Comparison of ENCODE assay signal across 21 cellular contexts in the genomic region with DNA sequence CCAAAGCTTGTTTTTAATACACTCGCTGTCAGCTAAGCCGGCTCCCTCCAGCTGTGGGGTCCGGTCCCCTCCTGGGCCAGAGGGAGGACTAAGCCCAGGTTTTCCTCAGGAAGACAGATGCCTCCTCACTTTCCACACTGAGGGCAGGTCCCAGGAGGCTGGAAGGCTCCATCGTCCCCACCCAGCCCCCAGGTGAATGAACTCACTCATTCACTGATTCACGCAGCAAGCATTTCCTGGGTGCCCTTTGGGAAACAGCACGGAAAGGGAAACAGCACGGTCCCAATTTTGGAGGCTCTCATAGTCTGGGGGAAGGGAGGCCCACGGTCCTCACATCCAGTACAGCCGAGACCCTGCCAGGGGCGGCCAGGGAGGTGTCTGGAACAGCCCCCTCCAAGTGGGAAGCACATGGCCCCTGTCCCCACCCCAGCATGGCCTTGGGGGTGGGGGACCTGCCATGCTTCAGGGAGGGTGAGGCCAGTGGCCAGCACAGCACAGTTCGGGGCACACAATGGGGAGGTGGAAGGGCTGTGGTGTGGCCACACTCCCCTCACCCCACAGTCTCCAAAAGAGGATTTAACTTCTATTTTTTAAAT. TPM values are rescaled to one million over a fixed set of nuclear protein-coding genes. Genes with fewer than 3 reads are reported as not detected.
DNase-seq lines count a peak whose midpoint lies in the region; ATAC-seq and TF ChIP-seq lines count a peak whose summit lies in the region.
"Had no signal": no experiment of that assay in that cellular context is flagged by ENCODE, and none has a peak within 500 bp of the region (broad histone marks: within the 10 kb centered on the region; RNA-seq: fewer than 3 reads in every experiment).

No MANE protein-coding gene starts in this region.

- no peak for TF ChIP-seq CTCF in epithelial cell of esophagus (IDR thresholded peaks at IDR 0.05; ENCODE audit: insufficient read depth, low read depth, low read length, missing control alignments)

- H3K27me3 Mint-ChIP-seq in activated CD4-positive, alpha-beta T cell treated with anti-CD3 and anti-CD28 coated beads for 36 hours = peaks cover 2% of the 10 kb centered on the region
- H3K27me3 Mint-ChIP-seq: CD4-positive, CD25-positive, alpha-beta regulatory T cell had no signal

- no peaks in the 10 kb centered on the region for H3K9me3 ChIP-seq in effector memory CD4-positive, alpha-beta T cell (ENCODE audit: control insufficient read depth, low read length)

- DNase-seq in 8988T (peak; percentile 96), ELR (ENCODE audit: low read depth) (peak; percentile 82), NCI-H226 (peak; percentile 76), epithelial cell of esophagus (ENCODE audit: low read depth) (peak; percentile 83), putamen (ENCODE audit: low spot score) (no peak), NCI-H2029 treated with DMSO at 0.1 percent for 48 hours (lab: John Stamatoyannopoulos, UW) (no peak)
- no peak for DNase-seq in effector memory CD4-positive, alpha-beta T cell
- no peak for DNase-seq in activated CD4-positive, alpha-beta T cell treated with anti-CD3 and anti-CD28 coated beads for 36 hours
- DNase-seq: Calu3; CD4-positive, CD25-positive, alpha-beta regulatory T cell; GDM1; HFFc6; IMR-90; Kasumi-1; NCI-H146; NCI-H345; NCI-H69; SHP77 had no signal

- CTCF ChIA-PET in activated CD4-positive, alpha-beta T cell treated with anti-CD3 and anti-CD28 coated beads for 36 hours (lab: Charles Lee) = no interaction called here

- ATAC-seq in activated CD4-positive, alpha-beta T cell treated with anti-CD3 and anti-CD28 coated beads for 36 hours = no peak
- ATAC-seq: Panc1, SK-N-SH treated with all-trans-retinoic acid at 6 μM for 48 hours had no signal

- intact Hi-C loops in activated CD4-positive, alpha-beta T cell treated with anti-CD3 and anti-CD28 coated beads for 36 hours (cut with DNase I, micrococcal nuclease) = no loop called here

- H3K4me1 Mint-ChIP-seq in activated CD4-positive, alpha-beta T cell treated with anti-CD3 and anti-CD28 coated beads for 36 hours = no peaks in the 10 kb centered on the region

- no peaks in the 10 kb centered on the region for H3K36me3 ChIP-seq in effector memory CD4-positive, alpha-beta T cell (ENCODE audit: control insufficient read depth, insufficient read depth, low read length)

- no peaks in the 10 kb centered on the region for H3K4me1 ChIP-seq in effector memory CD4-positive, alpha-beta T cell (ENCODE audit: control insufficient read depth, insufficient read depth, low read length, poor library complexity, severe bottlenecking)

- no peaks in the 10 kb centered on the region for H3K27me3 ChIP-seq in effector memory CD4-positive, alpha-beta T cell (replicated peaks; ENCODE audit: control insufficient read depth, insufficient read depth, low read length, poor library complexity, severe bottlenecking)

- H3K36me3 Mint-ChIP-seq in activated CD4-positive, alpha-beta T cell treated with anti-CD3 and anti-CD28 coated beads for 36 hours (ENCODE audit: low read depth) = no peaks in the 10 kb centered on the region
- H3K36me3 Mint-ChIP-seq: CD4-positive, CD25-positive, alpha-beta regulatory T cell had no signal

- POLR2A ChIA-PET in activated CD4-positive, alpha-beta T cell treated with anti-CD3 and anti-CD28 coated beads for 36 hours (lab: Charles Lee) = no interaction called here

- H3K9me3 Mint-ChIP-seq in activated CD4-positive, alpha-beta T cell treated with anti-CD3 and anti-CD28 coated beads for 36 hours (ENCODE audit: low read depth) = no peaks in the 10 kb centered on the region
- H3K9me3 Mint-ChIP-seq: CD4-positive, CD25-positive, alpha-beta regulatory T cell; HFFc6 had no signal

- no peak overlapping the region for H3K4me3 Mint-ChIP-seq in activated CD4-positive, alpha-beta T cell treated with anti-CD3 and anti-CD28 coated beads for 36 hours
- H3K4me3 Mint-ChIP-seq: CD4-positive, CD25-positive, alpha-beta regulatory T cell; HFFc6 had no signal

- no peak overlapping the region for H3K4me3 ChIP-seq in epithelial cell of esophagus (ENCODE audit: low read length)
- no peak overlapping the region for H3K4me3 ChIP-seq in effector memory CD4-positive, alpha-beta T cell (ENCODE audit: insufficient read depth, low read depth, low read length, poor library complexity, severe bottlenecking)

- no peak overlapping the region for H3K27ac Mint-ChIP-seq in activated CD4-positive, alpha-beta T cell treated with anti-CD3 and anti-CD28 coated beads for 36 hours
- H3K27ac Mint-ChIP-seq: CD4-positive, CD25-positive, alpha-beta regulatory T cell; HFFc6 had no signal

- H3K27ac ChIP-seq in effector memory CD4-positive, alpha-beta T cell (ENCODE audit: insufficient read depth, low read length, poor library complexity, severe bottlenecking) = no peak overlapping the region

RNA-seq across cellular contexts. Expression of gene TH, which starts 9.3 kb away (rescaled TPM):
- not detected for total RNA-seq in activated CD4-positive, alpha-beta T cell treated with anti-CD3 and anti-CD28 coated beads for 36 hours
- total RNA-seq: A673; Calu3; CD4-positive, CD25-positive, alpha-beta regulatory T cell; HFFc6; IMR-90 had no signal

RNA-seq across cellular contexts. Expression of gene INS, which starts 19.9 kb away (rescaled TPM):
- total RNA-seq in activated CD4-positive, alpha-beta T cell treated with anti-CD3 and anti-CD28 coated beads for 36 hours = not detected
- total RNA-seq: A673; Calu3; CD4-positive, CD25-positive, alpha-beta regulatory T cell; HFFc6; IMR-90 had no signal

RNA-seq across cellular contexts. Expression of gene IGF2, which starts 41.7 kb away (rescaled TPM):
- 1 to 10 TPM; 8.6 to 9.2 TPM for total RNA-seq in activated CD4-positive, alpha-beta T cell treated with anti-CD3 and anti-CD28 coated beads for 36 hours

Comparison
In these comparisons a context has a peak if more than half of its experiments do, and no peak if none do; other contexts are left out.
1. DNase-seq: peak in 8988T (single experiment), ELR (single experiment), NCI-H226 (single experiment) and epithelial cell of esophagus (single experiment); none in putamen (single experiment), effector memory CD4-positive, alpha-beta T cell (0 of 3), activated CD4-positive, alpha-beta T cell treated with anti-CD3 and anti-CD28 coated beads for 36 hours (single experiment) and NCI-H2029 treated with DMSO at 0.1 percent for 48 hours (single experiment).